ENCODE assay signal across 1 cellular context in the genomic region with DNA sequence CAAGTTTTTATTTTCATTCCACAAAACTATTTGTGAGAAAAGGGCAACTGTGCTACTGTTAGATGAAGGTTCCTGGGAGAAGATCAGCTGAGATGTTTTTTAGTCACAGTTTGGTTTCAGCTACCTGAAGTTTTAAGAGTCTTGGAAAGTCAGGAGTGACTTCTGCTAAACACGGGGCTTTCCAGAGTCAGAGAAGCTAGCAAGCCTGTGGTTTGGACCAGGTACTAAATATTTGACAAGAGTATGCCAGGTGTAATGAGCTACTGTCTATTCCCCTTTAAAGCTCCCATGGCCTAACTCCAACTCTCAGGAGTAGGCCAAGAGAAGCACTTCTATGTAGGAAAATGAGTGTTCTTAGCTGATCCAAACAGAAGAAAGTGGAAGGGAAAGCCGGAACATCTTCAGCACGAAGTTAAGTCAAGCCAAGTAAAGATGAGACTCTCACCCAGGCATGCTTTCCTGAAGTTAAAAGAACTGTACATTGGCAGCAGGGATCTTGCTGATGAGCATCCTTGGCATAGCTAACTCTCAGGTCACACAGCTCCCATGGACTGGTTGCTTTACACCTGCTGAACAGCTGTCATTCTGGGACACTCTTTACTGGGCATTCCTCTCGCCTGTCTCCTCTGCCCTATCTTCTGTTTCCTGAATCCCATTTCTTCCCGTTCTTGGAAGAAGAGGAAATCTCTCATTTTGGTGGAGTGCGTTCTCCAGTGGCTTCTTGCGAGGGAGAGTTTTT.
TF ChIP-seq lines count a peak whose summit lies in the region.

No MANE protein-coding gene starts in this region.

TF ChIP-seq in A549, 52 proteins besides CTCF, POLR2A, EP300 and RAD21 (continued from another document):
- TF ChIP-seq ELK1 (IDR thresholded peaks at IDR 0.05; ENCODE audit: low read depth, low read length), result no peak
- no peak for TF ChIP-seq EHF (CRISPR knock-in tag; IDR thresholded peaks at IDR 0.05)
- TF ChIP-seq SREBF2 (IDR thresholded peaks at IDR 0.05), result no peak
- TF ChIP-seq FOXS1 (CRISPR knock-in tag; IDR thresholded peaks at IDR 0.05), result no peak
- no peak for TF ChIP-seq KDM1A (IDR thresholded peaks at IDR 0.05; ENCODE audit: low read depth)
- TF ChIP-seq JUN (IDR thresholded peaks at IDR 0.05), result no peak
- TF ChIP-seq E2F6 (IDR thresholded peaks at IDR 0.05; ENCODE audit: borderline replicate concordance, low read depth), result no peak
- TF ChIP-seq ZNF302 (CRISPR knock-in tag; IDR thresholded peaks at IDR 0.05), result no peak
TF ChIP-seq in A549: peak in this region for 0.
